12 cellular contexts compared by ENCODE assay signal in genomic region chr4:10731162-10731561, GRCh38. TPM values are rescaled to one million over a fixed set of nuclear protein-coding genes. Genes with fewer than 3 reads are reported as not detected.
"Had no signal": no experiment of that assay in that cellular context is flagged by ENCODE, and none has a peak within 500 bp of the region (broad histone marks: within the 10 kb centered on the region; RNA-seq: fewer than 3 reads in every experiment).

No MANE protein-coding gene starts in this region.

- H3K9me3 Mint-ChIP-seq: immature natural killer cell had no signal

- FAIRE-seq: endothelial cell of umbilical vein had no signal

- DNase-seq: activated naive CD4-positive, alpha-beta T cell treated with Interleukin-2 at 50 U/mL for 16 hours; activated T-cell treated with anti-CD3 and anti-CD28 coated beads, Interleukin-2, amount 50 U/mL, for 48 hours; central memory CD4-positive, alpha-beta T cell; effector CD4-positive, alpha-beta T cell; foreskin keratinocyte; immature natural killer cell; lower lobe of right lung; naive B cell; stimulated activated naive CD4-positive, alpha-beta T cell had no signal

- ATAC-seq: foreskin keratinocyte, lower lobe of right lung had no signal

- H3K36me3 Mint-ChIP-seq: immature natural killer cell, naive B cell had no signal

- H3K27ac Mint-ChIP-seq: immature natural killer cell had no signal

- H3K4me3 Mint-ChIP-seq: immature natural killer cell had no signal

RNA-seq across cellular contexts. Expression of gene CLNK, which starts 46.6 kb away (rescaled TPM):
- total RNA-seq: endothelial cell of umbilical vein, foreskin keratinocyte, skeletal muscle tissue, temporal lobe had no signal
